9 cellular contexts compared by ENCODE assay signal in genomic region chr16:2206780-2207433, GRCh38. TPM values are rescaled to one million over a fixed set of nuclear protein-coding genes. Genes with fewer than 3 reads are reported as not detected.
DNase-seq lines count a peak whose midpoint lies in the region; ATAC-seq and TF ChIP-seq lines count a peak whose summit lies in the region.
"Had no signal": no experiment of that assay in that cellular context is flagged by ENCODE, and none has a peak within 500 bp of the region (broad histone marks: within the 10 kb centered on the region; RNA-seq: fewer than 3 reads in every experiment).

No MANE protein-coding gene starts in this region.

- H3K9ac ChIP-seq in IMR-90 (ENCODE audit: low read depth, low read length) = no peak overlapping the region

- DNase-seq in Caco-2 (no peak), IMR-90 (no peak), NAMALWA (ENCODE audit: low spot score) (no peak)
- no peak for DNase-seq in activated T-helper 1 cell treated with anti-CD3 and anti-CD28 coated beads, Interleukin-12 subunit alpha, Interleukin-12 subunit beta, Interleukin-2, Interleukin-4 antibody, amounts not matched to agents 30 ng/mL and 10 ng/mL and 1 ng/mL, durations not matched to agents 14 hours and 24 hours and 36 hours (ENCODE audit: low spot score)
- no peak for DNase-seq in natural killer cell treated with Interleukin-12 subunit alpha and Interleukin-12 subunit beta and Interleukin-15 and Interleukin-18, amount 100 ng/mL, for 72 hours (ENCODE audit: low spot score)

- in situ Hi-C loops in IMR-90 (cut with MboI; ENCODE audit: low sequenced_read_pairs) = no loop called here

- no peak overlapping the region for H2AFZ ChIP-seq in IMR-90 (replicated peaks; ENCODE audit: low read length, poor library complexity)

- no peak overlapping the region for H4K91ac ChIP-seq in IMR-90 (ENCODE audit: insufficient read depth, low read depth, low read length)

- H3K4me3 ChIP-seq in Caco-2 (ENCODE audit: low read depth, low read length) (peak overlapping the region; percentile 90; the same call in 1 of the 2 replicates), IMR-90 (ENCODE audit: insufficient read depth, low read depth, low read length) (no peak overlapping the region)

- no peak overlapping the region for H3K27ac ChIP-seq in IMR-90 (ENCODE audit: insufficient read depth, low read length)

- H4K5ac ChIP-seq in IMR-90 (ENCODE audit: low read depth, low read length) = no peak overlapping the region

- POLR2A ChIA-PET in Caco-2 (lab: Charles Lee) = interaction anchor here (0.6 to 1.3 kb wide), 2 partner anchors 8 to 52 kb away, joined by 3 to 5 read pairs; partner anchors contain the start of genes PGP and TRAF7
- POLR2A ChIA-PET in IMR-90 (lab: Charles Lee; ENCODE audit: unreplicated experiment) = no interaction called here

- no peak for TF ChIP-seq POLR2A in IMR-90 (IDR thresholded peaks at IDR 0.05; ENCODE audit: low read depth, low read length)

- CTCF ChIA-PET in Caco-2 (lab: Charles Lee) (no interaction called here), IMR-90 (lab: Yijun Ruan, JAX) (no interaction called here)

- H3K27me3 Mint-ChIP-seq in Caco-2 (ENCODE audit: insufficient read depth, unreplicated experiment) = no peaks in the 10 kb centered on the region
- H3K27me3 Mint-ChIP-seq in activated T-helper 1 cell treated with anti-CD3 and anti-CD28 coated beads, Interleukin-12 subunit alpha, Interleukin-12 subunit beta, Interleukin-2, Interleukin-4 antibody, amounts not matched to agents 30 ng/mL and 10 ng/mL and 1 ng/mL, durations not matched to agents 14 hours and 24 hours and 36 hours (ENCODE audit: insufficient read depth) = peaks cover 7% of the 10 kb centered on the region
- no peaks in the 10 kb centered on the region for H3K27me3 Mint-ChIP-seq in natural killer cell treated with Interleukin-12 subunit alpha and Interleukin-12 subunit beta and Interleukin-15 and Interleukin-18, amount 100 ng/mL, for 72 hours

- peak overlapping the region; percentile 72 for H3K4me3 Mint-ChIP-seq in Caco-2 (ENCODE audit: unreplicated experiment)
- peak overlapping the region; percentile 86 for H3K4me3 Mint-ChIP-seq in activated T-helper 1 cell treated with anti-CD3 and anti-CD28 coated beads, Interleukin-12 subunit alpha, Interleukin-12 subunit beta, Interleukin-2, Interleukin-4 antibody, amounts not matched to agents 30 ng/mL and 10 ng/mL and 1 ng/mL, durations not matched to agents 14 hours and 24 hours and 36 hours
- peak overlapping the region; percentile 86 for H3K4me3 Mint-ChIP-seq in natural killer cell treated with Interleukin-12 subunit alpha and Interleukin-12 subunit beta and Interleukin-15 and Interleukin-18, amount 100 ng/mL, for 72 hours

- peaks cover 5% of the 10 kb centered on the region; the same call in 1 of the 2 replicates for H4K20me1 ChIP-seq in IMR-90 (ENCODE audit: insufficient read depth, low read length)

- H3K18ac ChIP-seq in IMR-90 (ENCODE audit: low read depth, low read length) = no peak overlapping the region

- no peak overlapping the region for H3K4ac ChIP-seq in IMR-90 (ENCODE audit: low read depth, low read length)

- no peak overlapping the region for H3K56ac ChIP-seq in IMR-90 (ENCODE audit: extremely low read depth, insufficient read depth, low read length)

- peaks cover 13 to 29% of the 10 kb centered on the region in 2 experiments for H3K79me1 ChIP-seq in IMR-90 (ENCODE audit: low read depth in 1 of 2, low read length in 2 of 2)

- TF ChIP-seq CTCF in Caco-2 (IDR thresholded peaks at IDR 0.05; ENCODE audit: insufficient read depth in 1 of 2, low read depth in 1 of 2, low read length in 1 of 2, severe bottlenecking in 1 of 2, unreplicated experiment in 1 of 2) (no peak), IMR-90 (conservative IDR thresholded peaks at IDR 0.05; ENCODE audit: low read depth, low read length) (no peak)

- H3K36me3 ChIP-seq in Caco-2 (ENCODE audit: control insufficient read depth, insufficient read depth, low read length) = peaks cover 3% of the 10 kb centered on the region
- peaks cover 25% of the 10 kb centered on the region; the same call in 1 of the 2 replicates for H3K36me3 ChIP-seq in IMR-90 (ENCODE audit: control insufficient read depth, insufficient read depth, low read length)

- H2BK5ac ChIP-seq in IMR-90 (ENCODE audit: low read depth, low read length, poor library complexity, severe bottlenecking) = no peak overlapping the region

- no TSS peak for BruUV-seq in Caco-2 (replicated peaks; lab: Mats Ljungman, UMichigan)
- BruUV-seq in IMR-90 (replicated peaks; lab: Mats Ljungman, UMichigan) = no TSS peak

- H3K14ac ChIP-seq in IMR-90 (replicated peaks; ENCODE audit: low read depth, low read length) = no peak overlapping the region

- peaks cover 67% of the 10 kb centered on the region for H3K36me3 Mint-ChIP-seq in Caco-2 (ENCODE audit: insufficient read depth, unreplicated experiment)
- H3K36me3 Mint-ChIP-seq in activated T-helper 1 cell treated with anti-CD3 and anti-CD28 coated beads, Interleukin-12 subunit alpha, Interleukin-12 subunit beta, Interleukin-2, Interleukin-4 antibody, amounts not matched to agents 30 ng/mL and 10 ng/mL and 1 ng/mL, durations not matched to agents 14 hours and 24 hours and 36 hours (ENCODE audit: low read depth) = peaks cover 12% of the 10 kb centered on the region
- H3K36me3 Mint-ChIP-seq in natural killer cell treated with Interleukin-12 subunit alpha and Interleukin-12 subunit beta and Interleukin-15 and Interleukin-18, amount 100 ng/mL, for 72 hours = peaks cover 6% of the 10 kb centered on the region

- H3K4me2 ChIP-seq in IMR-90 (ENCODE audit: low read depth, low read length) = no peak overlapping the region

- no peaks in the 10 kb centered on the region for H3K9me3 ChIP-seq in Caco-2
- no peaks in the 10 kb centered on the region for H3K9me3 ChIP-seq in IMR-90 (ENCODE audit: control insufficient read depth, insufficient read depth, low read length)
- H3K9me3 ChIP-seq: pancreas had no signal

- no peak overlapping the region for H2BK20ac ChIP-seq in IMR-90 (ENCODE audit: low read depth, low read length)

- intact Hi-C loops in Caco-2 (cut with micrococcal nuclease; ENCODE audit: unreplicated experiment) = no loop called here
- intact Hi-C loops in IMR-90 (cut with micrococcal nuclease) = no loop called here
- intact Hi-C loops in activated T-helper 1 cell treated with anti-CD3 and anti-CD28 coated beads, Interleukin-12 subunit alpha, Interleukin-12 subunit beta, Interleukin-2, Interleukin-4 antibody, amounts not matched to agents 30 ng/mL and 10 ng/mL and 1 ng/mL, durations not matched to agents 14 hours and 24 hours and 36 hours (cut with micrococcal nuclease) = no loop called here

- dilution Hi-C loops in IMR-90 (cut with HindIII; ENCODE audit: low sequenced_read_pairs, unreplicated experiment) = no loop called here

- no peak overlapping the region for H2BK120ac ChIP-seq in IMR-90 (ENCODE audit: low read depth, low read length)

- peaks cover 6% of the 10 kb centered on the region; the same call in 1 of the 2 replicates for H3K9me1 ChIP-seq in IMR-90 (ENCODE audit: insufficient read depth, low read length)

- H2AK9ac ChIP-seq in IMR-90 (replicated peaks; ENCODE audit: low read depth, low read length, poor library complexity) = peak overlapping the region; percentile 93

- H4K8ac ChIP-seq in IMR-90 (ENCODE audit: low read depth in 2 of 2, low read length in 2 of 2) = no peak overlapping the region; a peak in 1 of 4 replicates

- peak overlapping the region; percentile 98; the same call in 1 of the 2 replicates for H2AK5ac ChIP-seq in IMR-90 (ENCODE audit: low read depth, low read length)

- peak overlapping the region; percentile 76 for H3K27ac Mint-ChIP-seq in Caco-2 (ENCODE audit: unreplicated experiment)
- H3K27ac Mint-ChIP-seq in activated T-helper 1 cell treated with anti-CD3 and anti-CD28 coated beads, Interleukin-12 subunit alpha, Interleukin-12 subunit beta, Interleukin-2, Interleukin-4 antibody, amounts not matched to agents 30 ng/mL and 10 ng/mL and 1 ng/mL, durations not matched to agents 14 hours and 24 hours and 36 hours = peak overlapping the region; percentile 67
- H3K27ac Mint-ChIP-seq in natural killer cell treated with Interleukin-12 subunit alpha and Interleukin-12 subunit beta and Interleukin-15 and Interleukin-18, amount 100 ng/mL, for 72 hours = peak overlapping the region; percentile 41 to 59

- no peak for ATAC-seq in IMR-90 (ENCODE audit: low read depth)
- ATAC-seq in natural killer cell treated with Interleukin-12 subunit alpha and Interleukin-12 subunit beta and Interleukin-15 and Interleukin-18, amount 100 ng/mL, for 72 hours = no peak
- no peak for ATAC-seq in HG03520 (IDR thresholded peaks at IDR 0.05; ENCODE audit: unreplicated experiment)
- ATAC-seq in GM21528 (IDR thresholded peaks at IDR 0.05; ENCODE audit: low FRiP score, unreplicated experiment) = no peak

- 94% methylated on average over 6 of the region's 23 CpGs; no CpG with 5 or more reads in 1 of the 2 experiments for WGBS in IMR-90 (ENCODE audit: extremely low coverage in 2 of 2, insufficient read length in 1 of 2), 2 experiments

- no peak overlapping the region for H3K23ac ChIP-seq in IMR-90 (ENCODE audit: low read depth, low read length)

- H3K27me3 ChIP-seq in Caco-2 (replicated peaks; ENCODE audit: control insufficient read depth, insufficient read depth, low read length) (no peaks in the 10 kb centered on the region), IMR-90 (ENCODE audit: control insufficient read depth, insufficient read depth, low read length) (no peaks in the 10 kb centered on the region)
- H3K27me3 ChIP-seq: cardiac muscle cell, pancreas had no signal

- H3K4me1 ChIP-seq in Caco-2 = peaks cover 8% of the 10 kb centered on the region; the same call in 1 of the 2 replicates
- H3K4me1 ChIP-seq in IMR-90 (ENCODE audit: control insufficient read depth, insufficient read depth, low read length) = peaks cover 7% of the 10 kb centered on the region

- no peaks in the 10 kb centered on the region for H3K9me3 Mint-ChIP-seq in Caco-2 (ENCODE audit: unreplicated experiment)
- no peaks in the 10 kb centered on the region for H3K9me3 Mint-ChIP-seq in activated T-helper 1 cell treated with anti-CD3 and anti-CD28 coated beads, Interleukin-12 subunit alpha, Interleukin-12 subunit beta, Interleukin-2, Interleukin-4 antibody, amounts not matched to agents 30 ng/mL and 10 ng/mL and 1 ng/mL, durations not matched to agents 14 hours and 24 hours and 36 hours
- no peaks in the 10 kb centered on the region for H3K9me3 Mint-ChIP-seq in natural killer cell treated with Interleukin-12 subunit alpha and Interleukin-12 subunit beta and Interleukin-15 and Interleukin-18, amount 100 ng/mL, for 72 hours

- TF ChIP-seq RAD21 in IMR-90 (IDR thresholded peaks at IDR 0.05; ENCODE audit: low read length) = no peak

- peaks cover 14% of the 10 kb centered on the region for H3K4me1 Mint-ChIP-seq in Caco-2 (ENCODE audit: low read depth, unreplicated experiment)
- H3K4me1 Mint-ChIP-seq in activated T-helper 1 cell treated with anti-CD3 and anti-CD28 coated beads, Interleukin-12 subunit alpha, Interleukin-12 subunit beta, Interleukin-2, Interleukin-4 antibody, amounts not matched to agents 30 ng/mL and 10 ng/mL and 1 ng/mL, durations not matched to agents 14 hours and 24 hours and 36 hours (ENCODE audit: low read depth) = peaks cover 25% of the 10 kb centered on the region
- peaks cover 24% of the 10 kb centered on the region in 2 donors for H3K4me1 Mint-ChIP-seq in natural killer cell treated with Interleukin-12 subunit alpha and Interleukin-12 subunit beta and Interleukin-15 and Interleukin-18, amount 100 ng/mL, for 72 hours (ENCODE audit: low read depth in 2 of 2)

- H2BK15ac ChIP-seq in IMR-90 (ENCODE audit: low read depth, low read length) = no peak overlapping the region

RNA-seq across cellular contexts. Expression of gene MLST8, which starts 1.7 kb away (rescaled TPM):
- total RNA-seq in Caco-2 (2022) (53.1 and 59.7 TPM in 2 replicates), IMR-90 (2012; rRNA removed) (34.4 and 50.3 TPM in 2 replicates)
- polyA plus RNA-seq in IMR-90 (2012; rRNA removed) = 93.7 and 94.1 TPM in 2 replicates
- polyA plus RNA-seq in IMR-90 (2012; cell fraction: cytosol; rRNA removed) = 56.2 and 108 TPM in 2 replicates
- polyA plus RNA-seq in IMR-90 (2012; cell fraction: nucleus; rRNA removed; ENCODE audit: low replicate concordance) = 97.5 and 242 TPM in 2 replicates
- 57.0 and 61.9 TPM in 2 replicates for total RNA-seq in activated T-helper 1 cell treated with anti-CD3 and anti-CD28 coated beads, Interleukin-12 subunit alpha, Interleukin-12 subunit beta, Interleukin-2, Interleukin-4 antibody, amounts not matched to agents 30 ng/mL and 10 ng/mL and 1 ng/mL, durations not matched to agents 14 hours and 24 hours and 36 hours
- total RNA-seq in natural killer cell treated with Interleukin-12 subunit alpha and Interleukin-12 subunit beta and Interleukin-15 and Interleukin-18, amount 100 ng/mL, for 72 hours = 10 to 100 TPM; 31.2 to 68.9 TPM

RNA-seq across cellular contexts. Expression of gene BRICD5, which starts 3.8 kb away (rescaled TPM):
- 5.4 and 10.0 TPM in 2 replicates for total RNA-seq in Caco-2 (2022)
- total RNA-seq in IMR-90 (2012; rRNA removed) = 0.18 and 0.28 TPM in 2 replicates
- polyA plus RNA-seq in IMR-90 (2012; rRNA removed) = 0.94 and 1.5 TPM in 2 replicates
- 0.55 and 0.76 TPM in 2 replicates for polyA plus RNA-seq in IMR-90 (2012; cell fraction: cytosol; rRNA removed)
- polyA plus RNA-seq in IMR-90 (2012; cell fraction: nucleus; rRNA removed; ENCODE audit: low replicate concordance) = 13.2 and 32.1 TPM in 2 replicates
- total RNA-seq in activated T-helper 1 cell treated with anti-CD3 and anti-CD28 coated beads, Interleukin-12 subunit alpha, Interleukin-12 subunit beta, Interleukin-2, Interleukin-4 antibody, amounts not matched to agents 30 ng/mL and 10 ng/mL and 1 ng/mL, durations not matched to agents 14 hours and 24 hours and 36 hours = 24.7 and 25.1 TPM in 2 replicates
- total RNA-seq in natural killer cell treated with Interleukin-12 subunit alpha and Interleukin-12 subunit beta and Interleukin-15 and Interleukin-18, amount 100 ng/mL, for 72 hours = 10 to 100 TPM in 1 of 2 donors, 1 to 10 TPM in 1; 6.2 to 23.7 TPM

RNA-seq across cellular contexts. Expression of gene PGP, which starts 7.7 kb away (rescaled TPM):
- 31.1 and 36.2 TPM in 2 replicates for total RNA-seq in Caco-2 (2022)
- 4.1 and 5.8 TPM in 2 replicates for total RNA-seq in IMR-90 (2012; rRNA removed)
- polyA plus RNA-seq in IMR-90 (2012; rRNA removed) = 9.4 and 13.5 TPM in 2 replicates
- polyA plus RNA-seq in IMR-90 (2012; cell fraction: cytosol; rRNA removed) = 4.6 and 13.7 TPM in 2 replicates
- 17.4 and 43.8 TPM in 2 replicates for polyA plus RNA-seq in IMR-90 (2012; cell fraction: nucleus; rRNA removed; ENCODE audit: low replicate concordance)
- 37.2 and 37.7 TPM in 2 replicates for total RNA-seq in activated T-helper 1 cell treated with anti-CD3 and anti-CD28 coated beads, Interleukin-12 subunit alpha, Interleukin-12 subunit beta, Interleukin-2, Interleukin-4 antibody, amounts not matched to agents 30 ng/mL and 10 ng/mL and 1 ng/mL, durations not matched to agents 14 hours and 24 hours and 36 hours
- total RNA-seq in natural killer cell treated with Interleukin-12 subunit alpha and Interleukin-12 subunit beta and Interleukin-15 and Interleukin-18, amount 100 ng/mL, for 72 hours = 10 to 100 TPM; 18.8 to 39.8 TPM

RNA-seq across cellular contexts. Expression of gene CASKIN1, which starts 10.5 kb away (rescaled TPM):
- total RNA-seq in Caco-2 (2022) = 6.6 and 10.8 TPM in 2 replicates
- not detected in 2 replicates for total RNA-seq in IMR-90 (2012; rRNA removed)
- 0.05 and 0.06 TPM in 2 replicates for polyA plus RNA-seq in IMR-90 (2012; rRNA removed)
- polyA plus RNA-seq in IMR-90 (2012; cell fraction: cytosol; rRNA removed) = 0.05 and 0.09 TPM in 2 replicates
- polyA plus RNA-seq in IMR-90 (2012; cell fraction: nucleus; rRNA removed; ENCODE audit: low replicate concordance) = 0.76 and 1.1 TPM in 2 replicates
- 1.0 and 1.2 TPM in 2 replicates for total RNA-seq in activated T-helper 1 cell treated with anti-CD3 and anti-CD28 coated beads, Interleukin-12 subunit alpha, Interleukin-12 subunit beta, Interleukin-2, Interleukin-4 antibody, amounts not matched to agents 30 ng/mL and 10 ng/mL and 1 ng/mL, durations not matched to agents 14 hours and 24 hours and 36 hours
- total RNA-seq in natural killer cell treated with Interleukin-12 subunit alpha and Interleukin-12 subunit beta and Interleukin-15 and Interleukin-18, amount 100 ng/mL, for 72 hours = under 1 TPM; 0.14 to 0.26 TPM

RNA-seq across cellular contexts. Expression of gene E4F1, which starts 16.5 kb away (rescaled TPM):
- 29.5 and 30.1 TPM in 2 replicates for total RNA-seq in Caco-2 (2022)
- total RNA-seq in IMR-90 (2012; rRNA removed) = 13.1 and 25.0 TPM in 2 replicates
- 33.0 and 39.6 TPM in 2 replicates for polyA plus RNA-seq in IMR-90 (2012; rRNA removed)
- polyA plus RNA-seq in IMR-90 (2012; cell fraction: cytosol; rRNA removed) = 14.6 and 22.6 TPM in 2 replicates
- 129 and 420 TPM in 2 replicates for polyA plus RNA-seq in IMR-90 (2012; cell fraction: nucleus; rRNA removed; ENCODE audit: low replicate concordance)
- total RNA-seq in activated T-helper 1 cell treated with anti-CD3 and anti-CD28 coated beads, Interleukin-12 subunit alpha, Interleukin-12 subunit beta, Interleukin-2, Interleukin-4 antibody, amounts not matched to agents 30 ng/mL and 10 ng/mL and 1 ng/mL, durations not matched to agents 14 hours and 24 hours and 36 hours = 35.6 and 37.4 TPM in 2 replicates
- total RNA-seq in natural killer cell treated with Interleukin-12 subunit alpha and Interleukin-12 subunit beta and Interleukin-15 and Interleukin-18, amount 100 ng/mL, for 72 hours = 10 to 100 TPM; 27.5 to 51.8 TPM
